ENCODE assay signal across 11 cellular contexts in the genomic region with DNA sequence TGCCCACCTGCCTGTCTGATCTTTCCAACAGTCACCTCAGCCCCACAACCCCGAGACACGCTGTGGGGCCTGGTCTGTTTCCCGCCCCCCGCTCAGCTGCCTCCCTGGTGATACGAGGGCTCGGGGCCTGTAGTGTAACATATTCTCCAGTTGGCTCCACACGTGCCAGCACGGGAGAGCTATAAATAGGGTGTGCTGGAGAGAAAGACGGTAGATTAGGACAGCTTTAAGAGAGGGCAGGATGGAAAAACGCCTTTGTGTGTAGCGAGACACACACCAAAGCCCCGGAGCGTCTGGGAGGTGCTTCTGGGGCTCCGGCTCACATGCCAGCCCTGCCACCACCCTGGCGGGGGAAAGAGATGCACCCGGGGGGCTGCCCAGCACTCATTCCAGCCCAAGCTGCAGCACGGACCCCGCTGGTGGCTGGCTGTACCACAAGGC. TPM values are rescaled to one million over a fixed set of nuclear protein-coding genes. Genes with fewer than 3 reads are reported as not detected.
DNase-seq lines count a peak whose midpoint lies in the region; ATAC-seq, FAIRE-seq and TF ChIP-seq lines count a peak whose summit lies in the region.
"Had no signal": no experiment of that assay in that cellular context is flagged by ENCODE, and none has a peak within 500 bp of the region (broad histone marks: within the 10 kb centered on the region; RNA-seq: fewer than 3 reads in every experiment).

No MANE protein-coding gene starts in this region.

- H3K4me3 ChIP-seq in HUES48 (ENCODE audit: low read depth, low read length) (no peak overlapping the region), astrocyte (ENCODE audit: insufficient read depth, low read depth, low read length) (no peak overlapping the region), iPS-20b (ENCODE audit: low read length) (no peak overlapping the region), smooth muscle cell (no peak overlapping the region)

- H3K4me2 ChIP-seq in astrocyte (ENCODE audit: low read length) (peak overlapping the region; percentile 64), smooth muscle cell (peak overlapping the region; percentile 68)

- no peak for FAIRE-seq in astrocyte (lab: Jason Lieb, UNC)

- H3F3A ChIP-seq in smooth muscle cell (ENCODE audit: low read depth), result peaks cover 15% of the 10 kb centered on the region

- WGBS in smooth muscle cell (ENCODE audit: low lambda C conversion rate), result 58% methylated on average over 18 of the region's 18 CpGs

- peak overlapping the region; percentile 79 for H3K27ac ChIP-seq in HUES48 (ENCODE audit: low read depth, low read length)
- peak overlapping the region; percentile 11 for H3K27ac ChIP-seq in astrocyte (ENCODE audit: low read depth, low read length)
- H3K27ac ChIP-seq in iPS-20b (ENCODE audit: low read length), result no peak overlapping the region
- H3K27ac ChIP-seq in smooth muscle cell (ENCODE audit: low read depth), result peak overlapping the region; percentile 38

- H3K4me1 ChIP-seq in HUES48 (ENCODE audit: control insufficient read depth, insufficient read depth, low read length), result peaks cover 32% of the 10 kb centered on the region
- peaks cover 51% of the 10 kb centered on the region for H3K4me1 ChIP-seq in astrocyte (ENCODE audit: insufficient read depth, low read length)
- peaks cover 23% of the 10 kb centered on the region for H3K4me1 ChIP-seq in iPS-20b (ENCODE audit: insufficient read depth, low read length)
- H3K4me1 ChIP-seq in smooth muscle cell (ENCODE audit: low read depth), result peaks cover 13% of the 10 kb centered on the region

- H3K36me3 ChIP-seq in HUES48 (ENCODE audit: control insufficient read depth, insufficient read depth, low read length) (0 out of 2 replicates have a peak, but pooled peaks cover 2% of the 10 kb centered on the region), astrocyte (ENCODE audit: insufficient read depth, low read length) (no peaks in the 10 kb centered on the region), iPS-20b (ENCODE audit: insufficient read depth, low read depth, low read length) (no peaks in the 10 kb centered on the region), smooth muscle cell (ENCODE audit: low read depth) (no peaks in the 10 kb centered on the region)

- H2AFZ ChIP-seq in astrocyte (ENCODE audit: low read depth, low read length) (no peak overlapping the region), smooth muscle cell (ENCODE audit: low read depth) (no peak overlapping the region)

- peaks cover 24% of the 10 kb centered on the region for H3K4me1 Mint-ChIP-seq in astrocyte (ENCODE audit: low read depth, unreplicated experiment)
- peaks cover 49% of the 10 kb centered on the region for H3K4me1 Mint-ChIP-seq in stimulated activated naive CD8-positive, alpha-beta T cell treated with anti-CD3 and anti-CD28 coated beads, Interleukin-15, amount 100 ng/mL, for 72 hours

- H3K79me2 ChIP-seq in astrocyte (ENCODE audit: insufficient read depth, low read length), result no peaks in the 10 kb centered on the region
- H3K79me2 ChIP-seq in smooth muscle cell (ENCODE audit: low read depth), result no peaks in the 10 kb centered on the region

- H3K4me3 Mint-ChIP-seq in astrocyte (ENCODE audit: unreplicated experiment), result peak overlapping the region; percentile 34
- H3K4me3 Mint-ChIP-seq in stimulated activated naive CD8-positive, alpha-beta T cell treated with anti-CD3 and anti-CD28 coated beads, Interleukin-15, amount 100 ng/mL, for 72 hours, result no peak overlapping the region
- H3K4me3 Mint-ChIP-seq: T-helper 2 cell treated with Interferon-gamma antibody and Interleukin-4, amounts not matched to agents 5 μg/mL and 100 μg/mL, for 36 hours had no signal

- peak overlapping the region; percentile 77 for H3K27ac Mint-ChIP-seq in astrocyte (ENCODE audit: unreplicated experiment)
- no peak overlapping the region for H3K27ac Mint-ChIP-seq in stimulated activated naive CD8-positive, alpha-beta T cell treated with anti-CD3 and anti-CD28 coated beads, Interleukin-15, amount 100 ng/mL, for 72 hours
- H3K27ac Mint-ChIP-seq: T-helper 2 cell treated with Interferon-gamma antibody and Interleukin-4, amounts not matched to agents 5 μg/mL and 100 μg/mL, for 36 hours had no signal

- no peaks in the 10 kb centered on the region for H3K9me3 Mint-ChIP-seq in astrocyte (ENCODE audit: unreplicated experiment)
- no peaks in the 10 kb centered on the region for H3K9me3 Mint-ChIP-seq in stimulated activated naive CD8-positive, alpha-beta T cell treated with anti-CD3 and anti-CD28 coated beads, Interleukin-15, amount 100 ng/mL, for 72 hours
- H3K9me3 Mint-ChIP-seq: T-helper 2 cell treated with Interferon-gamma antibody and Interleukin-4, amounts not matched to agents 5 μg/mL and 100 μg/mL, for 36 hours had no signal

- H3K27me3 ChIP-seq in HUES48 (ENCODE audit: control insufficient read depth, insufficient read depth, low read length) (no peaks in the 10 kb centered on the region), astrocyte (ENCODE audit: insufficient read depth, low read length) (no peaks in the 10 kb centered on the region), iPS-20b (ENCODE audit: insufficient read depth, low read length) (no peaks in the 10 kb centered on the region), smooth muscle cell (ENCODE audit: low read depth) (no peaks in the 10 kb centered on the region)

- ATAC-seq in GM19395 (IDR thresholded peaks at IDR 0.05; ENCODE audit: unreplicated experiment) (no peak), GM18870 (IDR thresholded peaks at IDR 0.05; ENCODE audit: unreplicated experiment) (no peak)
- no peak for ATAC-seq in stimulated activated naive CD8-positive, alpha-beta T cell treated with anti-CD3 and anti-CD28 coated beads, Interleukin-15, amount 100 ng/mL, for 72 hours

- DNase-seq in astrocyte (ENCODE audit: low read depth), result no peak
- no peak for DNase-seq in smooth muscle cell (lab: John Stamatoyannopoulos, UW; ENCODE audit: unreplicated experiment)
- DNase-seq in NCI-H2196 (lab: John Stamatoyannopoulos, UW; ENCODE audit: unreplicated experiment), result no peak
- no peak for DNase-seq in stimulated activated naive CD8-positive, alpha-beta T cell treated with anti-CD3 and anti-CD28 coated beads, Interleukin-15, amount 100 ng/mL, for 72 hours
- DNase-seq: NCI-H524 treated with DMSO at 0.1 percent for 48 hours; stimulated activated CD4-positive, alpha-beta T cell treated with anti-CD3 and anti-CD28 coated beads, Interleukin-2, amount 100 ng/mL, for 24 hours had no signal

- H3K9me3 ChIP-seq in HUES48 (ENCODE audit: control insufficient read depth, insufficient read depth, low read length) (no peaks in the 10 kb centered on the region), astrocyte (ENCODE audit: insufficient read depth, low read depth, low read length) (no peaks in the 10 kb centered on the region), iPS-20b (ENCODE audit: insufficient read depth, low read depth, low read length) (no peaks in the 10 kb centered on the region), smooth muscle cell (replicated peaks; ENCODE audit: low read depth) (no peaks in the 10 kb centered on the region)

- no peak for TF ChIP-seq CTCF in astrocyte (IDR thresholded peaks at IDR 0.05; ENCODE audit: insufficient read depth, low read depth, low read length)
- TF ChIP-seq CTCF in smooth muscle cell (IDR thresholded peaks at IDR 0.05; ENCODE audit: borderline replicate concordance, insufficient read depth, poor library complexity, severe bottlenecking), result no peak

- H3K9ac ChIP-seq in HUES48 (ENCODE audit: low read depth, low read length) (no peak overlapping the region), astrocyte (ENCODE audit: low read length) (peak overlapping the region; percentile 40), iPS-20b (ENCODE audit: low read depth, low read length) (peak overlapping the region; percentile 37; the same call in 1 of the 2 replicates), smooth muscle cell (ENCODE audit: low read depth) (no peak overlapping the region)

- H4K20me1 ChIP-seq in astrocyte (ENCODE audit: insufficient read depth, low read length) (no peaks in the 10 kb centered on the region), smooth muscle cell (ENCODE audit: low read depth) (no peaks in the 10 kb centered on the region)

- no peaks in the 10 kb centered on the region for H3K27me3 Mint-ChIP-seq in astrocyte (ENCODE audit: low read depth, unreplicated experiment)
- no peaks in the 10 kb centered on the region for H3K27me3 Mint-ChIP-seq in stimulated activated naive CD8-positive, alpha-beta T cell treated with anti-CD3 and anti-CD28 coated beads, Interleukin-15, amount 100 ng/mL, for 72 hours

- peaks cover 6% of the 10 kb centered on the region for H3K36me3 Mint-ChIP-seq in astrocyte (ENCODE audit: low read depth, unreplicated experiment)

RNA-seq across cellular contexts. Expression of gene MTSS2, which starts 7.4 kb away (rescaled TPM):
- 31.3 and 38.3 TPM in 2 replicates for total RNA-seq in astrocyte
- 19.5 and 27.1 TPM in 2 replicates for total RNA-seq in smooth muscle cell
- 4.2 and 8.7 TPM in 2 replicates for polyA plus RNA-seq in smooth muscle cell

RNA-seq across cellular contexts. Expression of gene IL34, which starts 46.9 kb away (rescaled TPM):
- total RNA-seq in astrocyte (0.34 and 0.38 TPM in 2 replicates), smooth muscle cell (not detected in 2 replicates)
- 0.49 and 1.2 TPM in 2 replicates for polyA plus RNA-seq in smooth muscle cell

Comparison
In these comparisons a context has a peak if more than half of its experiments do, and no peak if none do; other contexts are left out.
1. H3K9ac ChIP-seq: peak in astrocyte (single experiment) and iPS-20b (single experiment); none in HUES48 (single experiment) and smooth muscle cell (single experiment).